Comparison of ENCODE assay signal across 19 cellular contexts in the genomic region with DNA sequence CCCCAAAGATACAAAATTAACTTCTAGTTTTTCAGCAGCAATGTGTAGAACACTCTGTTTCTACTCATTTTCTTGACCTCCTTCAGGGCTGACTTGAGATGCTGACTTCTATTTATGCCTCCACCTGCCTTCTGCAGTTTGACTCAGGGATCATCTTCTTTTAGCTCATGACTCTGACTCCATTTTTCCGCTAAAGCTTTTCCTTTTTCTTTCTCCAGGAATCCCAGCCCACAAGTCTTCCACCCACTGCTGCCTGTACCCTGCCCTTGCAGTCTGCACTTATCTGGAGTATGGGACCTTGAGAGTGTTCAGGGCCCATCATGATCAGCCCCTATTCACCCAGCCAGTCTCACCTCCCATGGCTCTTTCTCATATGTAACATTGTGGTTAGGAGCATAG.
"Had no signal": no experiment of that assay in that cellular context is flagged by ENCODE, and none has a peak within 500 bp of the region (broad histone marks: within the 10 kb centered on the region; RNA-seq: fewer than 3 reads in every experiment).

No MANE protein-coding gene starts in this region.

- H3K4me1 Mint-ChIP-seq: brain; natural killer cell; stimulated activated naive B cell treated with anti-CD40 and anti-IgM and Interleukin-4, amounts not matched to agents 10 μg/mL and 1 μg/mL and 100 μg/mL, for 72 hours had no signal

- H3K27me3 ChIP-seq: upper lobe of right lung had no signal

- H3K4me3 Mint-ChIP-seq: activated T-cell treated with anti-CD3 and anti-CD28 coated beads, Interleukin-2, amount 50 U/mL, for 4 hours; brain; mesothelial cell of epicardium; natural killer cell; stimulated activated naive B cell treated with anti-CD40 and anti-IgM and Interleukin-4, amounts not matched to agents 10 μg/mL and 1 μg/mL and 100 μg/mL, for 72 hours had no signal

- H3K36me3 ChIP-seq: upper lobe of right lung had no signal

- H3K9me3 ChIP-seq: upper lobe of right lung had no signal

- ATAC-seq: activated CD4-positive, CD25-positive, alpha-beta regulatory T cell treated with anti-CD3 and anti-CD28 coated beads, Interleukin-2, amount 50 U/mL, for 24 hours; activated T-cell treated with anti-CD3 and anti-CD28 coated beads, Interleukin-2, amount 50 U/mL, for 4 hours; natural killer cell; stimulated activated naive B cell treated with anti-CD40 and anti-IgM and Interleukin-4, amounts not matched to agents 10 μg/mL and 1 μg/mL and 100 μg/mL, for 72 hours; upper lobe of right lung had no signal

- H3K27ac Mint-ChIP-seq: brain; mesothelial cell of epicardium; natural killer cell; progenitor cell of endocrine pancreas; stimulated activated naive B cell treated with anti-CD40 and anti-IgM and Interleukin-4, amounts not matched to agents 10 μg/mL and 1 μg/mL and 100 μg/mL, for 72 hours had no signal

- H3K27me3 Mint-ChIP-seq: progenitor cell of endocrine pancreas; stimulated activated naive B cell treated with anti-CD40 and anti-IgM and Interleukin-4, amounts not matched to agents 10 μg/mL and 1 μg/mL and 100 μg/mL, for 72 hours had no signal

- H3K4me1 ChIP-seq: upper lobe of right lung had no signal

- H3K9me3 Mint-ChIP-seq: activated T-cell treated with anti-CD3 and anti-CD28 coated beads, Interleukin-2, amount 50 U/mL, for 4 hours; brain; natural killer cell had no signal

- H3K4me3 ChIP-seq: upper lobe of right lung had no signal

- DNase-seq: activated CD4-positive, alpha-beta T cell treated with anti-CD3 and anti-CD28 coated beads, Interleukin-2, amount 50 U/mL, for 1 hour; activated CD8-positive, alpha-beta memory T cell treated with anti-CD3 and anti-CD28 coated beads for 24 hours; activated CD8-positive, alpha-beta memory T cell treated with anti-CD3 and anti-CD28 coated beads, Interleukin-2, amount 50 U/mL, for 4 hours; activated effector memory CD4-positive, alpha-beta T cell treated with anti-CD3 and anti-CD28 coated beads, Interleukin-2, amount 50 U/mL, for 16 hours; activated T-cell treated with anti-CD3 and anti-CD28 coated beads, Interleukin-2, amount 50 U/mL, for 4 hours; aorta; dermis blood vessel endothelial cell; effector memory CD4-positive, alpha-beta T cell; foreskin melanocyte; kidney; natural killer cell; stimulated activated CD4-positive, alpha-beta T cell treated with anti-CD3 and anti-CD28 coated beads, Interleukin-2, amount 100 ng/mL, for 48 hours; stimulated activated CD8-positive, alpha-beta memory T cell treated with anti-CD3 and anti-CD28 coated beads, Interleukin-4, amount 100 ng/mL, for 48 hours; stimulated activated naive B cell treated with anti-CD40 and anti-IgM and Interleukin-4, amounts not matched to agents 10 μg/mL and 1 μg/mL and 100 μg/mL, for 72 hours; upper lobe of right lung had no signal

- H3K27ac ChIP-seq: upper lobe of right lung had no signal

- H3K36me3 Mint-ChIP-seq: brain; mesothelial cell of epicardium; natural killer cell; stimulated activated naive B cell treated with anti-CD40 and anti-IgM and Interleukin-4, amounts not matched to agents 10 μg/mL and 1 μg/mL and 100 μg/mL, for 72 hours had no signal
